9 cellular contexts compared by ENCODE assay signal in the genomic region with DNA sequence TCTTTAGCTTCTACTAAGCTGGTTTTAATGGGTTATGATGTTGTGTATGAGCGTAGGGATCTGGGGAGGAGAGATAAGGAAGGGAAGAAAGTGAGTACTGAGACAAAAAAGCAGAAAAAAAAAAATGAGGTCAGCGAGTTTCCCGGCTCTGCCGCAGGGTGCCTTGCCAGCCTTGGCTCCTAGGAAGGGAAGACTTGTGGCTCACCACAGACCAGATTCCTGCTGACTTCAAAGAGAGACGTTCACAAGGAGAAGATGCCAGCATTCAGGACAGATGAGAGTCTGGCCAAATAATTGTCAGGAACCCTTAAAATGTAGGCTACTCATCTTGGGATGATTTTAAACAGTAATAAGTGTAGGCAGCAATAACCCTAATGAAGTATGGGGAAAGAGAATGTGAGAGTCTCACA. TPM values are rescaled to one million over a fixed set of nuclear protein-coding genes. Genes with fewer than 3 reads are reported as not detected.
DNase-seq lines count a peak whose midpoint lies in the region; ATAC-seq and TF ChIP-seq lines count a peak whose summit lies in the region.
"Had no signal": no experiment of that assay in that cellular context is flagged by ENCODE, and none has a peak within 500 bp of the region (broad histone marks: within the 10 kb centered on the region; RNA-seq: fewer than 3 reads in every experiment).

No MANE protein-coding gene starts in this region.

- H3K14ac ChIP-seq in H9 (ENCODE audit: insufficient read depth, low read length), result no peak overlapping the region

- no peak overlapping the region for H3K18ac ChIP-seq in H9 (ENCODE audit: insufficient read length, low read depth, low read length)

- no peak overlapping the region for H4K5ac ChIP-seq in H9 (ENCODE audit: insufficient read length, low read depth, low read length)

- no peak overlapping the region for H2BK120ac ChIP-seq in H9 (ENCODE audit: low read depth, low read length, poor library complexity, severe bottlenecking)

- 30 to 46% methylated on average over 5 of the region's 5 CpGs for WGBS in endodermal cell (ENCODE audit: insufficient coverage in 1 of 2, insufficient read length in 1 of 2), 2 experiments
- WGBS in H9 (ENCODE audit: extremely low coverage, insufficient read length, low lambda C conversion rate), result no CpG with 5 or more reads among the region's 5 CpGs

- H4K91ac ChIP-seq in H9 (ENCODE audit: insufficient read length, low read depth, low read length), result no peak overlapping the region

- H2BK12ac ChIP-seq in H9 (ENCODE audit: insufficient read length, low read depth, low read length), result no peak overlapping the region

- H4K20me1 ChIP-seq in H9 (ENCODE audit: control insufficient read depth, insufficient read depth, insufficient read length), result no peaks in the 10 kb centered on the region

- H3K4ac ChIP-seq in H9 (ENCODE audit: low read depth, low read length), result no peak overlapping the region

- no peaks in the 10 kb centered on the region for H3K23me2 ChIP-seq in H9 (ENCODE audit: insufficient read length, low read depth, low read length, poor library complexity, severe bottlenecking)

- ATAC-seq in HG03469 (IDR thresholded peaks at IDR 0.05; ENCODE audit: unreplicated experiment), result no peak

- TF ChIP-seq CTCF in endodermal cell (conservative IDR thresholded peaks at IDR 0.05), result no peak
- TF ChIP-seq CTCF in H9 (conservative IDR thresholded peaks at IDR 0.05), result no peak

- H3K4me3 Mint-ChIP-seq in endodermal cell (no peak overlapping the region), H9 (no peak overlapping the region)
- H3K4me3 Mint-ChIP-seq: neural crest cell had no signal

- H2BK5ac ChIP-seq in H9 (ENCODE audit: insufficient read length, low read length), result no peak overlapping the region

- no peak overlapping the region for H2AK5ac ChIP-seq in H9 (ENCODE audit: insufficient read length, low read length)

- H4K8ac ChIP-seq in H9 (replicated peaks; ENCODE audit: insufficient read length, low read depth, low read length), result no peak overlapping the region

- H3K23ac ChIP-seq in H9 (ENCODE audit: insufficient read length, low read depth, low read length), result no peak overlapping the region

- H3K27me3 Mint-ChIP-seq in endodermal cell (ENCODE audit: insufficient read depth) (no peaks in the 10 kb centered on the region), H9 (ENCODE audit: low read depth) (no peaks in the 10 kb centered on the region)

- H2BK15ac ChIP-seq in H9 (ENCODE audit: low read depth, low read length), result no peak overlapping the region

- H3K4me1 Mint-ChIP-seq in endodermal cell, result peaks cover 12% of the 10 kb centered on the region
- H3K4me1 Mint-ChIP-seq in H9, result peaks cover 5% of the 10 kb centered on the region in 2 experiments

- H3K4me3 ChIP-seq in ACC112 (ENCODE audit: low read depth, low read length), result no peak overlapping the region; the same call in 1 of the 2 replicates
- no peak overlapping the region for H3K4me3 ChIP-seq in endodermal cell (ENCODE audit: low read length)
- H3K4me3 ChIP-seq in mucosa of rectum (ENCODE audit: low read length in 2 of 2), result no peak overlapping the region

- DNase-seq in OCI-M1 (lab: John Stamatoyannopoulos, UW), result peak; percentile 89
- DNase-seq in endodermal cell, result peak; percentile 66
- DNase-seq in H9, result no peak
- no peak for DNase-seq in SKM-1 treated with dmso at 0.1 percent for 144 hours (lab: John Stamatoyannopoulos, UW; ENCODE audit: unreplicated experiment)
- no peak for DNase-seq in superior temporal gyrus (ENCODE audit: extremely low spot score)

- no peak overlapping the region for H3T11ph ChIP-seq in H9 (ENCODE audit: low read length)

- H3K27me3 ChIP-seq in ACC112 (ENCODE audit: insufficient read depth, low read length), result no peaks in the 10 kb centered on the region
- H3K27me3 ChIP-seq in endodermal cell (ENCODE audit: control insufficient read depth, insufficient read depth, low read length, poor library complexity, severe bottlenecking), result no peaks in the 10 kb centered on the region
- H3K27me3 ChIP-seq in mucosa of rectum (ENCODE audit: control insufficient read depth in 2 of 2, insufficient read depth in 2 of 2, low read length in 2 of 2), result no peaks in the 10 kb centered on the region
- no peaks in the 10 kb centered on the region for H3K27me3 ChIP-seq in H9 (ENCODE audit: insufficient read depth, low read length)

- H2BK20ac ChIP-seq in H9 (ENCODE audit: low read depth, low read length, poor library complexity, severe bottlenecking), result no peak overlapping the region

- H3K4me1 ChIP-seq in ACC112 (ENCODE audit: control insufficient read depth, insufficient read depth, low read length, unreplicated experiment) (peaks cover 21% of the 10 kb centered on the region), endodermal cell (ENCODE audit: control insufficient read depth, insufficient read depth, low read length) (peaks cover 3% of the 10 kb centered on the region), mucosa of rectum (ENCODE audit: control insufficient read depth in 2 of 2, insufficient read depth in 2 of 2, low read length in 2 of 2) (peaks cover 3 to 28% of the 10 kb centered on the region in 2 donors), H9 (ENCODE audit: insufficient read depth, low read length) (no peaks in the 10 kb centered on the region)

- no peak overlapping the region for H3K9ac ChIP-seq in endodermal cell (ENCODE audit: extremely low read depth, low read length, poor library complexity, severe bottlenecking)
- H3K9ac ChIP-seq in mucosa of rectum (ENCODE audit: low read depth in 1 of 2, low read length in 2 of 2), result no peak overlapping the region
- no peak overlapping the region for H3K9ac ChIP-seq in H9 (ENCODE audit: extremely low read depth, insufficient read length, low read length)

- no peaks in the 10 kb centered on the region for H3K9me3 Mint-ChIP-seq in endodermal cell
- H3K9me3 Mint-ChIP-seq in H9, result no peaks in the 10 kb centered on the region
- H3K9me3 Mint-ChIP-seq: neural crest cell had no signal

- H3K36me3 Mint-ChIP-seq in endodermal cell (ENCODE audit: low read depth) (no peaks in the 10 kb centered on the region), H9 (ENCODE audit: insufficient read depth in 1 of 3, low read depth in 3 of 3) (no peaks in the 10 kb centered on the region)

- H3K79me1 ChIP-seq in H9 (ENCODE audit: insufficient read depth, low read depth, low read length, poor library complexity, severe bottlenecking), result no peaks in the 10 kb centered on the region

- H3K36me3 ChIP-seq in ACC112 (ENCODE audit: insufficient read depth, low read length) (no peaks in the 10 kb centered on the region), endodermal cell (ENCODE audit: control insufficient read depth, insufficient read depth, low read length) (no peaks in the 10 kb centered on the region), mucosa of rectum (ENCODE audit: control insufficient read depth in 2 of 2, insufficient read depth in 2 of 2, low read length in 2 of 2) (no peaks in the 10 kb centered on the region)

- H3K27ac Mint-ChIP-seq in endodermal cell, result no peak overlapping the region
- no peak overlapping the region for H3K27ac Mint-ChIP-seq in H9

- H3K79me2 ChIP-seq in ACC112 (ENCODE audit: control insufficient read depth, insufficient read depth, low read length, unreplicated experiment) (no peaks in the 10 kb centered on the region), H9 (ENCODE audit: insufficient read depth, low read length) (no peaks in the 10 kb centered on the region)

- H3K27ac ChIP-seq in ACC112 (ENCODE audit: low read depth, low read length) (no peak overlapping the region), endodermal cell (ENCODE audit: low read depth, low read length) (no peak overlapping the region), mucosa of rectum (ENCODE audit: low read depth in 2 of 2, low read length in 2 of 2) (peak overlapping the region; percentile 0 to 38), H9 (ENCODE audit: insufficient read length, low read depth, low read length) (no peak overlapping the region)

- peak overlapping the region; percentile 20 for H2AFZ ChIP-seq in ACC112 (ENCODE audit: low read length, unreplicated experiment)
- no peak overlapping the region for H2AFZ ChIP-seq in H9 (ENCODE audit: low read length)

- H3K9me3 ChIP-seq in endodermal cell (ENCODE audit: control insufficient read depth, low read length) (no peaks in the 10 kb centered on the region), mucosa of rectum (ENCODE audit: control insufficient read depth in 2 of 2, low read length in 2 of 2) (no peaks in the 10 kb centered on the region), H9 (ENCODE audit: control insufficient read depth, low read depth, low read length) (no peaks in the 10 kb centered on the region)

- H3K56ac ChIP-seq in H9 (ENCODE audit: insufficient read length, low read depth, low read length), result no peak overlapping the region

- no peak overlapping the region for H3K4me2 ChIP-seq in H9 (ENCODE audit: insufficient read depth, insufficient read length, low read length)

RNA-seq across cellular contexts. Expression of gene FAS, which starts 11.4 kb away (rescaled TPM):
- total RNA-seq in endodermal cell (under 1 TPM in 1 of 2 donors, not detected in 1; 0.95 TPM), H9 (2021) (3.0 and 3.1 TPM in 2 replicates)
- 6.3 TPM for polyA plus RNA-seq in endodermal cell (2013, experiment 1 of 2)
- polyA plus RNA-seq in endodermal cell (2013, experiment 2 of 2), result 6.9 TPM

RNA-seq across cellular contexts. Expression of gene ACTA2, which starts 26.6 kb away (rescaled TPM):
- total RNA-seq in endodermal cell, result not detected
- polyA plus RNA-seq in endodermal cell (2013, experiment 1 of 2), result 86.0 TPM
- 99.5 TPM for polyA plus RNA-seq in endodermal cell (2013, experiment 2 of 2)
- total RNA-seq in H9 (2021), result 2.3 and 2.4 TPM in 2 replicates

Comparison
In these comparisons a context has a peak if more than half of its experiments do, and no peak if none do; other contexts are left out.
1. H3K27ac ChIP-seq: peak in mucosa of rectum (2 of 2); none in ACC112 (single experiment), endodermal cell (single experiment) and H9 (single experiment).
2. DNase-seq: peak in OCI-M1 (single experiment) and endodermal cell (single experiment); none in H9 (single experiment), SKM-1 treated with dmso at 0.1 percent for 144 hours (single experiment) and superior temporal gyrus (single experiment).